In genomic region chr5:157524887-157525286, GRCh38 we compare ENCODE assay signal across 1 cellular context.
A peak's percentile ranks its signal among the peaks of the same experiment; 100 is the strongest.
TF ChIP-seq lines count a peak whose summit lies in the region.

No MANE protein-coding gene starts in this region.

TF ChIP-seq in HepG2, 621 proteins besides CTCF, POLR2A, EP300 and RAD21:
- TF ChIP-seq ZFP37 (CRISPR knock-in tag; IDR thresholded peaks at IDR 0.05; ENCODE audit: borderline replicate concordance) (no peak), ZNF629 (CRISPR knock-in tag; conservative IDR thresholded peaks at IDR 0.05) (peak; percentile 60; the same call in 1 of the 2 replicates)
